In genomic region chr13:40801255-40802217, GRCh38 we compare ENCODE assay signal across 16 cellular contexts. TPM values are rescaled to one million over a fixed set of nuclear protein-coding genes. Genes with fewer than 3 reads are reported as not detected.
A peak's percentile ranks its signal among the peaks of the same experiment; 100 is the strongest.
DNase-seq lines count a peak whose midpoint lies in the region; TF ChIP-seq lines count a peak whose summit lies in the region.
"Had no signal": no experiment of that assay in that cellular context is flagged by ENCODE, and none has a peak within 500 bp of the region (broad histone marks: within the 10 kb centered on the region; RNA-seq: fewer than 3 reads in every experiment).

No MANE protein-coding gene starts in this region.

- H3K9ac ChIP-seq in colonic mucosa (ENCODE audit: low read depth in 2 of 2, low read length in 2 of 2), result peak overlapping the region in 1 of 2 donors; percentile 32
- H3K9ac ChIP-seq in GM23248, result no peak overlapping the region

- TF ChIP-seq EP300 in transverse colon (IDR thresholded peaks at IDR 0.05; ENCODE audit: low read depth), result no peak

- H3K9me3 ChIP-seq in colonic mucosa, result no peaks in the 10 kb centered on the region
- H3K9me3 ChIP-seq in transverse colon, result no peaks in the 10 kb centered on the region
- H3K9me3 ChIP-seq in GM23248 (ENCODE audit: low read depth), result no peaks in the 10 kb centered on the region

- WGBS in transverse colon (ENCODE audit: low coverage in 1 of 2), 2 donors, result 36 to 69% methylated on average over 3 to 6 of the region's 6 CpGs
- WGBS in GM23248 (ENCODE audit: low coverage in 1 of 2, low lambda C conversion rate in 2 of 2, missing lambda C conversion rate in 2 of 2), 2 experiments, result 80 to 82% methylated on average over 6 of the region's 6 CpGs

- no peaks in the 10 kb centered on the region for H3K79me2 ChIP-seq in GM23248 (ENCODE audit: insufficient read depth)

- intact Hi-C loops in colonic mucosa (cut with DNase I) (no loop called here), transverse colon (cut with DNase I; ENCODE audit: low total_unique reads) (no loop called here)

- TF ChIP-seq POLR2A in transverse colon (IDR thresholded peaks at IDR 0.05), result no peak

- H3K27ac Mint-ChIP-seq in chondrocyte (ENCODE audit: unreplicated experiment), result no peak overlapping the region
- H3K27ac Mint-ChIP-seq: HFFc6, IgD-negative memory B cell had no signal

- peaks cover 25% of the 10 kb centered on the region for H3K36me3 Mint-ChIP-seq in chondrocyte (ENCODE audit: low read depth)

- H4K20me1 ChIP-seq in GM23248 (ENCODE audit: insufficient read depth), result no peaks in the 10 kb centered on the region

- H3K4me2 ChIP-seq in GM23248 (ENCODE audit: unreplicated experiment), result no peak overlapping the region

- H3K4me3 ChIP-seq in colonic mucosa (no peak overlapping the region), transverse colon (no peak overlapping the region), GM23248 (no peak overlapping the region)
- H3K4me3 ChIP-seq: SK-N-MC had no signal

- no peaks in the 10 kb centered on the region for H3K27me3 Mint-ChIP-seq in chondrocyte (ENCODE audit: low read depth)
- H3K27me3 Mint-ChIP-seq: CD4-positive, alpha-beta T cell; IgD-negative memory B cell had no signal

- no peaks in the 10 kb centered on the region for H3K9me3 Mint-ChIP-seq in chondrocyte (ENCODE audit: low read depth)
- H3K9me3 Mint-ChIP-seq: CD4-positive, alpha-beta T cell; HFFc6; IgD-negative memory B cell had no signal

- no peaks in the 10 kb centered on the region for H3K9me2 ChIP-seq in GM23248 (ENCODE audit: insufficient read depth)

- H3K36me3 ChIP-seq in colonic mucosa (no peaks in the 10 kb centered on the region), transverse colon (peaks cover 0 to 5% (median 0%) of the 10 kb centered on the region in 4 donors), GM23248 (ENCODE audit: low read depth) (peaks cover 6% of the 10 kb centered on the region; the same call in 1 of the 2 replicates)

- H3K4me3 Mint-ChIP-seq in chondrocyte (ENCODE audit: unreplicated experiment), result no peak overlapping the region
- H3K4me3 Mint-ChIP-seq: CD4-positive, alpha-beta T cell; HFFc6; IgD-negative memory B cell had no signal

- H3K4me1 ChIP-seq in colonic mucosa (no peaks in the 10 kb centered on the region), transverse colon (peaks cover 0 to 17% (median 8%) of the 10 kb centered on the region in 4 donors), GM23248 (ENCODE audit: insufficient read depth) (no peaks in the 10 kb centered on the region)

- peak; percentile 17 for DNase-seq in HuH-7 (ENCODE audit: low spot score)
- no peak for DNase-seq in colonic mucosa
- peak; percentile 76 for DNase-seq in mucosa of gallbladder (ENCODE audit: low spot score)
- peak; percentile 37 for DNase-seq in transverse colon
- no peak for DNase-seq in NOMO-1 (lab: John Stamatoyannopoulos, UW; ENCODE audit: unreplicated experiment in 2 of 2)
- DNase-seq in GM23248, result no peak
- DNase-seq in chondrocyte (ENCODE audit: low spot score), result no peak
- DNase-seq: ACHN; CD4-positive, alpha-beta T cell; GOT3; HFFc6; NCI-H1436; NCI-H2081; NCI-H446 had no signal

- H3K27ac ChIP-seq in colonic mucosa (peak overlapping the region; percentile 25), transverse colon (peak overlapping the region; percentile 51 to 73 (median 62)), GM23248 (no peak overlapping the region)
- H3K27ac ChIP-seq: SK-N-MC had no signal

- H2AFZ ChIP-seq in GM23248, result no peak overlapping the region

- H3K27me3 ChIP-seq in colonic mucosa (no peaks in the 10 kb centered on the region), transverse colon (no peaks in the 10 kb centered on the region), GM23248 (replicated peaks; ENCODE audit: insufficient read depth) (no peaks in the 10 kb centered on the region)

- no peak for TF ChIP-seq CTCF in colonic mucosa (IDR thresholded peaks at IDR 0.05)
- no peak for TF ChIP-seq CTCF in transverse colon (IDR thresholded peaks at IDR 0.05)
- TF ChIP-seq CTCF in chondrocyte (IDR thresholded peaks at IDR 0.05), result no peak

- no peaks in the 10 kb centered on the region for H3K4me1 Mint-ChIP-seq in chondrocyte (ENCODE audit: low read depth)
- H3K4me1 Mint-ChIP-seq: IgD-negative memory B cell had no signal

- in situ Hi-C loops in transverse colon (cut with MboI; ENCODE audit: low pct_ligation_motif_present in 1 of 4, low pct_unique_long_range_greater_than_20kb in 1 of 4, low sequenced_read_pairs in 3 of 4) (no loop called here), GM23248 (cut with MboI) (no loop called here)

- no peaks in the 10 kb centered on the region for H3F3A ChIP-seq in GM23248 (ENCODE audit: insufficient read depth)

RNA-seq across cellular contexts. Expression of gene SLC25A15, which starts 12.1 kb away (rescaled TPM):
- total RNA-seq in colonic mucosa (10 to 100 TPM in 1 of 2 donors, 1 to 10 TPM in 1; 6.8 to 14.5 TPM), mucosa of gallbladder (11.8 TPM), transverse colon (10 to 100 TPM in 2 of 4 donors, 1 to 10 TPM in 2; 3.0 to 30.6 (median 10.1) TPM), chondrocyte (8.2 to 10.0 TPM (median 9.3 TPM) in 3 replicates)
- total RNA-seq in GM23248 (2014; rRNA removed; shearing (Covaris generic)), result 24.4 and 29.1 TPM in 2 replicates
- polyA plus RNA-seq in GM23248 (2016; fragmentation: Nextera tagmentation; extraction: Ambion mirVana), result 12.6 and 12.7 TPM in 2 replicates

RNA-seq across cellular contexts. Expression of gene MRPS31, which starts 30.5 kb away (rescaled TPM):
- total RNA-seq in colonic mucosa, result 10 to 100 TPM; 18.1 to 21.7 TPM
- total RNA-seq in mucosa of gallbladder, result 18.1 TPM
- total RNA-seq in transverse colon, result 10 to 100 TPM; 16.1 to 50.2 (median 25.0) TPM
- total RNA-seq in GM23248 (2014; rRNA removed; shearing (Covaris generic)), result 2.9 and 9.8 TPM in 2 replicates
- polyA plus RNA-seq in GM23248 (2016; fragmentation: Nextera tagmentation; extraction: Ambion mirVana), result 14.7 and 16.6 TPM in 2 replicates
- total RNA-seq in chondrocyte, result 11.5 to 15.4 TPM (median 12.3 TPM) in 3 replicates

Comparison
In these comparisons a context has a peak if more than half of its experiments do, and no peak if none do; other contexts are left out.
1. DNase-seq: peak in HuH-7 (single experiment), mucosa of gallbladder (single experiment) and transverse colon (single experiment); none in colonic mucosa (single experiment), NOMO-1 (0 of 2), GM23248 (single experiment) and chondrocyte (single experiment).